Comparison of ENCODE assay signal across 16 cellular contexts in the genomic region with DNA sequence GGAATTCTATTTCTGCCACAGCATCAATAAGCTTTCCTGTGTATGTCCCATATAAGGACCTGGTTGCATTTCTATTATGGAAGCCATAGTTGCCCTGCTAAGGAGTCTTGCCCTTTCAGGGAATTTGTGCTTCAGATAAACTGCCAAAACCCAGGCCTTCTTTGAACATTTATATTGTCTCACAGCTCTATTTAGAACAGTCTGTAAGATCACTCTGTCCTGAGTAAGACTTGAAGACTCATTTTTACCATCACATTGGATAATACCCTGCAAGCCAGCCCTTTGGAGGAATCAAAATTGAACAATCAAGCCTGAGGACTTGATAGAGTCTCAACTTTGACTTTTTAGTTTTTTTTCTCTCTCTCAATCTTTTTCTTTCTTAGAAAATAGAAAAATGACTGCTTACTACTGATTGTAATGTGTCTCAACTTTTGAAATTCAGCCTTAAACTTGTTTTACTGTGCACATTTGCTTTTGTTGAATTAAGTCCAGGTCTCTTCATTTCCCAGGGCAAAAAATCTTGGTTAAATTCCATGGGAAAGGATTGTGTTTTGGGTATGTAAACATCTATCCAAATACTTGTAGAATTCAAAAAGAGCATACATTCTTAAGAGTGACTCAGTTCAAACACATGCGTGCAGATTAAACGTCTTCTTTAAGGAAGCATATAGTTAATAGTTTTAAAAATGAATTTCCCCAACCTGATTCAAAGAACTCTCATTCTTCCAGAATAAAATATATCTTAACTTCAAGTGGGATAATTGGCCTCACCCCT.
A peak's percentile ranks its signal among the peaks of the same experiment; 100 is the strongest.
DNase-seq lines count a peak whose midpoint lies in the region; ATAC-seq and TF ChIP-seq lines count a peak whose summit lies in the region.
"Had no signal": no experiment of that assay in that cellular context is flagged by ENCODE, and none has a peak within 500 bp of the region (broad histone marks: within the 10 kb centered on the region; RNA-seq: fewer than 3 reads in every experiment).

No MANE protein-coding gene starts in this region.

- H3K4me1 ChIP-seq in GM23248 (ENCODE audit: insufficient read depth) (peaks cover 38% of the 10 kb centered on the region), skeletal muscle satellite cell (ENCODE audit: control insufficient read depth, insufficient read depth, low read length) (peaks cover 29% of the 10 kb centered on the region)
- H3K4me1 ChIP-seq: ascending aorta had no signal

- H3K27me3 Mint-ChIP-seq in stimulated activated naive B cell treated with anti-CD40 and anti-IgM and Interleukin-4, amounts not matched to agents 10 μg/mL and 1 μg/mL and 100 μg/mL, for 72 hours = no peaks in the 10 kb centered on the region
- H3K27me3 Mint-ChIP-seq: activated CD4-positive, alpha-beta T cell treated with anti-CD3 and anti-CD28 coated beads for 36 hours had no signal

- H3K4me2 ChIP-seq in GM23248 (ENCODE audit: unreplicated experiment) (peak overlapping the region; percentile 70), skeletal muscle satellite cell (ENCODE audit: low read length) (peak overlapping the region; percentile 64)
- H3K4me2 ChIP-seq: KMS-11 had no signal

- H3K27me3 ChIP-seq in GM23248 (replicated peaks; ENCODE audit: insufficient read depth) (no peaks in the 10 kb centered on the region), skeletal muscle satellite cell (ENCODE audit: control insufficient read depth, insufficient read depth, low read length) (no peaks in the 10 kb centered on the region)
- H3K27me3 ChIP-seq: ascending aorta had no signal

- H2AFZ ChIP-seq in GM23248 = peak overlapping the region; percentile 32

- H3K4me3 ChIP-seq in GM23248 (peak overlapping the region; percentile 13; the same call in 1 of the 2 replicates), skeletal muscle satellite cell (ENCODE audit: low read length) (no peak overlapping the region)
- H3K4me3 ChIP-seq: ascending aorta, GM12878, thoracic aorta had no signal

- H3K9me2 ChIP-seq in GM23248 (ENCODE audit: insufficient read depth) = no peaks in the 10 kb centered on the region

- H3F3A ChIP-seq in GM23248 (ENCODE audit: insufficient read depth) = peaks cover 33% of the 10 kb centered on the region

- WGBS in GM23248 (ENCODE audit: low coverage in 1 of 2, low lambda C conversion rate in 2 of 2, missing lambda C conversion rate in 2 of 2), 2 experiments = 8 to 11% methylated on average over 2 of the region's 2 CpGs

- H3K79me2 ChIP-seq in GM23248 (ENCODE audit: insufficient read depth) = no peaks in the 10 kb centered on the region

- peak overlapping the region; percentile 51 for H3K9ac ChIP-seq in GM23248
- H3K9ac ChIP-seq in skeletal muscle satellite cell (ENCODE audit: low read depth, low read length) = peak overlapping the region; percentile 74
- H3K9ac ChIP-seq: KMS-11 had no signal

- DNase-seq in GM23248 (peak; percentile 75), fibroblast of peridontal ligament (ENCODE audit: extremely low read depth) (peak; percentile 99), OCI-M2 (lab: John Stamatoyannopoulos, UW; ENCODE audit: unreplicated experiment) (no peak), glomerular visceral epithelial cell (ENCODE audit: extremely low spot score) (no peak)
- no peak for DNase-seq in stimulated activated naive B cell treated with anti-CD40 and anti-IgM and Interleukin-4, amounts not matched to agents 10 μg/mL and 1 μg/mL and 100 μg/mL, for 72 hours
- DNase-seq: activated CD4-positive, alpha-beta T cell treated with anti-CD3 and anti-CD28 coated beads for 36 hours; activated T-cell treated with anti-CD3 and anti-CD28 coated beads, Interleukin-2, amount 50 U/mL, for 4 hours; NCI-H1694 treated with DMSO at 0.1 percent for 48 hours; SW 1271 had no signal

- in situ Hi-C loops in GM23248 (cut with MboI) = no loop called here

- H3K27ac ChIP-seq in GM23248 = peak overlapping the region; percentile 81
- H3K27ac ChIP-seq: ascending aorta, KMS-11, thoracic aorta had no signal

- H3K4me3 Mint-ChIP-seq in stimulated activated naive B cell treated with anti-CD40 and anti-IgM and Interleukin-4, amounts not matched to agents 10 μg/mL and 1 μg/mL and 100 μg/mL, for 72 hours = no peak overlapping the region
- H3K4me3 Mint-ChIP-seq: activated CD4-positive, alpha-beta T cell treated with anti-CD3 and anti-CD28 coated beads for 36 hours; activated T-cell treated with anti-CD3 and anti-CD28 coated beads, Interleukin-2, amount 50 U/mL, for 4 hours had no signal

- H3K36me3 ChIP-seq in GM23248 (ENCODE audit: low read depth) = no peaks in the 10 kb centered on the region
- no peaks in the 10 kb centered on the region for H3K36me3 ChIP-seq in skeletal muscle satellite cell (ENCODE audit: insufficient read depth, low read length)
- H3K36me3 ChIP-seq: ascending aorta, thoracic aorta had no signal

- H3K4me1 Mint-ChIP-seq in stimulated activated naive B cell treated with anti-CD40 and anti-IgM and Interleukin-4, amounts not matched to agents 10 μg/mL and 1 μg/mL and 100 μg/mL, for 72 hours = peaks cover 12 to 31% of the 10 kb centered on the region in 2 donors
- H3K4me1 Mint-ChIP-seq: activated CD4-positive, alpha-beta T cell treated with anti-CD3 and anti-CD28 coated beads for 36 hours had no signal

- H4K20me1 ChIP-seq in GM23248 (ENCODE audit: insufficient read depth) = no peaks in the 10 kb centered on the region

- peaks cover 0 to 1% of the 10 kb centered on the region in 2 donors for H3K9me3 Mint-ChIP-seq in stimulated activated naive B cell treated with anti-CD40 and anti-IgM and Interleukin-4, amounts not matched to agents 10 μg/mL and 1 μg/mL and 100 μg/mL, for 72 hours
- H3K9me3 Mint-ChIP-seq: activated T-cell treated with anti-CD3 and anti-CD28 coated beads, Interleukin-2, amount 50 U/mL, for 4 hours had no signal

- ATAC-seq in SK-N-SH treated with all-trans-retinoic acid at 6 μM for 48 hours = peak; percentile 86
- ATAC-seq in stimulated activated naive B cell treated with anti-CD40 and anti-IgM and Interleukin-4, amounts not matched to agents 10 μg/mL and 1 μg/mL and 100 μg/mL, for 72 hours (replicated peaks) = no peak
- no peak for ATAC-seq in GM18867 (IDR thresholded peaks at IDR 0.05; ENCODE audit: unreplicated experiment)
- ATAC-seq: activated CD4-positive, alpha-beta T cell treated with anti-CD3 and anti-CD28 coated beads for 36 hours; activated T-cell treated with anti-CD3 and anti-CD28 coated beads, Interleukin-2, amount 50 U/mL, for 4 hours; GM12878 had no signal

- no peaks in the 10 kb centered on the region for H3K36me3 Mint-ChIP-seq in stimulated activated naive B cell treated with anti-CD40 and anti-IgM and Interleukin-4, amounts not matched to agents 10 μg/mL and 1 μg/mL and 100 μg/mL, for 72 hours

- H3K9me3 ChIP-seq in GM23248 (ENCODE audit: low read depth) = no peaks in the 10 kb centered on the region
- H3K9me3 ChIP-seq in skeletal muscle satellite cell (replicated peaks; ENCODE audit: low read length) = no peaks in the 10 kb centered on the region
- H3K9me3 ChIP-seq: ascending aorta, thoracic aorta had no signal

- no peak overlapping the region for H3K27ac Mint-ChIP-seq in stimulated activated naive B cell treated with anti-CD40 and anti-IgM and Interleukin-4, amounts not matched to agents 10 μg/mL and 1 μg/mL and 100 μg/mL, for 72 hours
- H3K27ac Mint-ChIP-seq: activated CD4-positive, alpha-beta T cell treated with anti-CD3 and anti-CD28 coated beads for 36 hours had no signal

TF ChIP-seq in SK-N-SH treated with all-trans-retinoic acid at 6 μM for 48 hours, 23 proteins besides CTCF, POLR2A, EP300 and RAD21 (continues in another document):
- no peak for TF ChIP-seq SNAI2 (CRISPR knock-in tag; IDR thresholded peaks at IDR 0.05)
- no peak for TF ChIP-seq ZFP30 (CRISPR knock-in tag; IDR thresholded peaks at IDR 0.05)
- TF ChIP-seq ZC3H10 (CRISPR knock-in tag; IDR thresholded peaks at IDR 0.05) = no peak
- TF ChIP-seq TCF4 (CRISPR knock-in tag; IDR thresholded peaks at IDR 0.05; ENCODE audit: borderline replicate concordance) = no peak
- TF ChIP-seq OSR1 (CRISPR knock-in tag; IDR thresholded peaks at IDR 0.05) = no peak
- TF ChIP-seq TOX (CRISPR knock-in tag; IDR thresholded peaks at IDR 0.05; ENCODE audit: borderline replicate concordance) = no peak
- TF ChIP-seq, protein P1, sequence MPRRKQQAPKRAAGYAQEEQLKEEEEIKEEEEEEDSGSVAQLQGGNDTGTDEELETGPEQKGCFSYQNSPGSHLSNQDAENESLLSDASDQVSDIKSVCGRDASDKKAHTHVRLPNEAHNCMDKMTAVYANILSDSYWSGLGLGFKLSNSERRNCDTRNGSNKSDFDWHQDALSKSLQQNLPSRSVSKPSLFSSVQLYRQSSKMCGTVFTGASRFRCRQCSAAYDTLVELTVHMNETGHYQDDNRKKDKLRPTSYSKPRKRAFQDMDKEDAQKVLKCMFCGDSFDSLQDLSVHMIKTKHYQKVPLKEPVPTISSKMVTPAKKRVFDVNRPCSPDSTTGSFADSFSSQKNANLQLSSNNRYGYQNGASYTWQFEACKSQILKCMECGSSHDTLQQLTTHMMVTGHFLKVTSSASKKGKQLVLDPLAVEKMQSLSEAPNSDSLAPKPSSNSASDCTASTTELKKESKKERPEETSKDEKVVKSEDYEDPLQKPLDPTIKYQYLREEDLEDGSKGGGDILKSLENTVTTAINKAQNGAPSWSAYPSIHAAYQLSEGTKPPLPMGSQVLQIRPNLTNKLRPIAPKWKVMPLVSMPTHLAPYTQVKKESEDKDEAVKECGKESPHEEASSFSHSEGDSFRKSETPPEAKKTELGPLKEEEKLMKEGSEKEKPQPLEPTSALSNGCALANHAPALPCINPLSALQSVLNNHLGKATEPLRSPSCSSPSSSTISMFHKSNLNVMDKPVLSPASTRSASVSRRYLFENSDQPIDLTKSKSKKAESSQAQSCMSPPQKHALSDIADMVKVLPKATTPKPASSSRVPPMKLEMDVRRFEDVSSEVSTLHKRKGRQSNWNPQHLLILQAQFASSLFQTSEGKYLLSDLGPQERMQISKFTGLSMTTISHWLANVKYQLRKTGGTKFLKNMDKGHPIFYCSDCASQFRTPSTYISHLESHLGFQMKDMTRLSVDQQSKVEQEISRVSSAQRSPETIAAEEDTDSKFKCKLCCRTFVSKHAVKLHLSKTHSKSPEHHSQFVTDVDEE (CRISPR knock-in tag; IDR thresholded peaks at IDR 0.05) = no peak
- no peak for TF ChIP-seq ZFP3 (CRISPR knock-in tag; IDR thresholded peaks at IDR 0.05)
- no peak for TF ChIP-seq ESRRG (CRISPR knock-in tag; IDR thresholded peaks at IDR 0.05)
- TF ChIP-seq BACH2 (CRISPR knock-in tag; IDR thresholded peaks at IDR 0.05; ENCODE audit: borderline replicate concordance) = no peak
- no peak for TF ChIP-seq RARB (CRISPR knock-in tag; IDR thresholded peaks at IDR 0.05)

Comparison
In these comparisons a context has a peak if more than half of its experiments do, and no peak if none do; other contexts are left out.
1. DNase-seq: peak in GM23248 (single experiment) and fibroblast of peridontal ligament (single experiment); none in stimulated activated naive B cell treated with anti-CD40 and anti-IgM and Interleukin-4, amounts not matched to agents 10 μg/mL and 1 μg/mL and 100 μg/mL, for 72 hours (single experiment), OCI-M2 (single experiment) and glomerular visceral epithelial cell (single experiment).